In genomic region chr15:36807134-36807764, GRCh38 we compare ENCODE assay signal across 2 cellular contexts.
TF ChIP-seq lines count a peak whose summit lies in the region.

No MANE protein-coding gene starts in this region.

TF ChIP-seq in liver, 16 proteins besides CTCF, POLR2A, EP300 and RAD21 (continued from another document):
- no peak for TF ChIP-seq ZBTB33 (IDR thresholded peaks at IDR 0.05)
- no peak for TF ChIP-seq MAX (IDR thresholded peaks at IDR 0.05)
- TF ChIP-seq NR2F2 (IDR thresholded peaks at IDR 0.05): no peak
- TF ChIP-seq YY1 (IDR thresholded peaks at IDR 0.05): no peak
- TF ChIP-seq JUND (IDR thresholded peaks at IDR 0.05): no peak
- TF ChIP-seq EGR1 (IDR thresholded peaks at IDR 0.05; ENCODE audit: low read depth in 2 of 2): no peak

TF ChIP-seq in HepG2, 621 proteins besides CTCF, POLR2A, EP300 and RAD21 (continued from another document):
- TF ChIP-seq AKNA (CRISPR knock-in tag; IDR thresholded peaks at IDR 0.05; ENCODE audit: borderline replicate concordance) (no peak), SOX6 (IDR thresholded peaks at IDR 0.05) (no peak), SOX6 (CRISPR knock-in tag; IDR thresholded peaks at IDR 0.05) (no peak), ZBTB34 (CRISPR knock-in tag; IDR thresholded peaks at IDR 0.05) (no peak), ZNF3 (CRISPR knock-in tag; IDR thresholded peaks at IDR 0.05) (no peak), ZNF891 (CRISPR knock-in tag; IDR thresholded peaks at IDR 0.05) (no peak), ARID5B (CRISPR knock-in tag; IDR thresholded peaks at IDR 0.05) (no peak), NR2F6 (IDR thresholded peaks at IDR 0.05) (no peak), NR2F6 (CRISPR knock-in tag; IDR thresholded peaks at IDR 0.05) (no peak), SIX4 (CRISPR knock-in tag; IDR thresholded peaks at IDR 0.05) (no peak), KLF13 (CRISPR knock-in tag; IDR thresholded peaks at IDR 0.05) (no peak), TEAD3 (CRISPR knock-in tag; optimal IDR thresholded peaks at IDR 0.05; ENCODE audit: borderline replicate concordance) (no peak), NFYC (CRISPR knock-in tag; IDR thresholded peaks at IDR 0.05) (no peak), NCOR1 (IDR thresholded peaks at IDR 0.05; ENCODE audit: borderline replicate concordance, low read length) (no peak), NFIB (CRISPR knock-in tag; IDR thresholded peaks at IDR 0.05; ENCODE audit: borderline replicate concordance) (no peak)
